17 cellular contexts compared by ENCODE assay signal in the genomic region with DNA sequence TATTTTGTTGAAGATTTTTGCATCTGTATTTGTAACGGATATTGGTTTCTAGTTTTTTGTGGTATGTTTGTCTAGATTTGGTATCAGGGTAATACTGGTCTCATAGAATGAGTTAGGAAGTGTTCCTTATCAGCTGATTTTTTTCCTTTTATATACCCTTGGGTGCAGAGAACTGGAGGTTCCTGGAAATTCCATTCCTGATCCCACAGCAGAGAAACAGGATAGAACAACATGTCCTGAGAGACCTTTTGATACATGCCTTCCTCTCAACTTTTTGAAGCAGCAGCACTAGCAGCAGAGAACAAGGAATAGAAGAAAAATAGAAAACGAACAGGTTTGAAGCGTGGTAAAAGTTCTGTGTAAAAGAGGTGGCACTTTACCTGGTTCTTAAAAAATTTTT. TPM values are rescaled to one million over a fixed set of nuclear protein-coding genes. Genes with fewer than 3 reads are reported as not detected.
DNase-seq lines count a peak whose midpoint lies in the region; ATAC-seq and TF ChIP-seq lines count a peak whose summit lies in the region.
"Had no signal": no experiment of that assay in that cellular context is flagged by ENCODE, and none has a peak within 500 bp of the region (broad histone marks: within the 10 kb centered on the region; RNA-seq: fewer than 3 reads in every experiment).

No MANE protein-coding gene starts in this region.

- H3K4me1 ChIP-seq in breast epithelium (no peaks in the 10 kb centered on the region), right lobe of liver (no peaks in the 10 kb centered on the region), tibial nerve (peaks cover 0 to 25% (median 2%) of the 10 kb centered on the region in 4 donors)

- H3K27me3 ChIP-seq in breast epithelium: no peaks in the 10 kb centered on the region
- H3K27me3 ChIP-seq in right lobe of liver: no peaks in the 10 kb centered on the region
- no peaks in the 10 kb centered on the region for H3K27me3 ChIP-seq in tibial nerve
- H3K27me3 ChIP-seq: BLaER1 had no signal

- peaks cover 78% of the 10 kb centered on the region for H3K36me3 Mint-ChIP-seq in MCF 10A (ENCODE audit: insufficient read depth, unreplicated experiment)
- H3K36me3 Mint-ChIP-seq in endothelial cell (ENCODE audit: low read depth, unreplicated experiment): peaks cover 45% of the 10 kb centered on the region
- H3K36me3 Mint-ChIP-seq in activated naive CD8-positive, alpha-beta T cell treated with anti-CD3 and anti-CD28 coated beads, Interleukin-2, amount 50 U/mL, for 24 hours (ENCODE audit: low read depth): peaks cover 45% of the 10 kb centered on the region

- BruUV-seq in MCF 10A (replicated peaks; lab: Mats Ljungman, UMichigan): no TSS peak

- no peak overlapping the region for H3K27ac ChIP-seq in breast epithelium
- H3K27ac ChIP-seq in right lobe of liver: peak overlapping the region in 1 of 3 donors; percentile 1
- peak overlapping the region in 3 of 4 donors; percentile 4 to 70 (median 39) for H3K27ac ChIP-seq in tibial nerve
- H3K27ac ChIP-seq: 22Rv1, BLaER1 had no signal

- no peaks in the 10 kb centered on the region for H3K27me3 Mint-ChIP-seq in MCF 10A (ENCODE audit: insufficient read depth, unreplicated experiment)
- H3K27me3 Mint-ChIP-seq in endothelial cell (ENCODE audit: unreplicated experiment): peaks cover 7% of the 10 kb centered on the region
- H3K27me3 Mint-ChIP-seq in activated naive CD8-positive, alpha-beta T cell treated with anti-CD3 and anti-CD28 coated beads, Interleukin-2, amount 50 U/mL, for 24 hours: no peaks in the 10 kb centered on the region

- DNase-seq in MCF 10A (ENCODE audit: unreplicated experiment) (no peak), breast epithelium (ENCODE audit: low spot score in 2 of 2) (no peak), endothelial cell (ENCODE audit: low spot score) (no peak), right lobe of liver (no peak), tibial nerve (ENCODE audit: low spot score in 2 of 2) (no peak), SIG-M5 treated with dmso at 0.1 percent for 504 hours (lab: John Stamatoyannopoulos, UW; ENCODE audit: unreplicated experiment) (no peak)
- no peak for DNase-seq in stimulated activated CD4-positive, alpha-beta T cell treated with anti-CD3 and anti-CD28 coated beads, Interleukin-1b, Interleukin-23, amount 100 ng/mL, for 48 hours
- DNase-seq in activated naive CD8-positive, alpha-beta T cell treated with anti-CD3 and anti-CD28 coated beads, Interleukin-2, amount 50 U/mL, for 24 hours: no peak
- DNase-seq: NCI-H1417, NCI-H1930, NCI-H2171, NCI-H446 treated with DMSO at 0.1 percent for 48 hours, NCI-H82 had no signal

- H3K36me3 ChIP-seq in breast epithelium: no peaks in the 10 kb centered on the region
- peaks cover 0 to 41% (median 2%) of the 10 kb centered on the region in 4 donors for H3K36me3 ChIP-seq in right lobe of liver
- peaks cover 0 to 70% (median 0%) of the 10 kb centered on the region in 3 donors for H3K36me3 ChIP-seq in tibial nerve

- intact Hi-C loops in MCF 10A (cut with micrococcal nuclease): no loop called here
- intact Hi-C loops in breast epithelium (cut with DNase I; ENCODE audit: low total_unique reads): no loop called here
- intact Hi-C loops in right lobe of liver (cut with DNase I): no loop called here

- TF ChIP-seq EP300 in tibial nerve (IDR thresholded peaks at IDR 0.05): peak; percentile 38 to 48

- POLR2A ChIA-PET in MCF 10A (lab: Yijun Ruan, JAX): no interaction called here

- no peak for TF ChIP-seq POLR2A in breast epithelium (IDR thresholded peaks at IDR 0.05)
- no peak for TF ChIP-seq POLR2A in right lobe of liver (IDR thresholded peaks at IDR 0.05)
- no peak for TF ChIP-seq POLR2A in tibial nerve (IDR thresholded peaks at IDR 0.05)

- ATAC-seq in right lobe of liver: peak; percentile 25 to 69 (median 36)
- no peak for ATAC-seq in activated naive CD8-positive, alpha-beta T cell treated with anti-CD3 and anti-CD28 coated beads, Interleukin-2, amount 50 U/mL, for 24 hours
- ATAC-seq: Panc1 had no signal

- H3K4me1 Mint-ChIP-seq in MCF 10A (ENCODE audit: insufficient read depth, unreplicated experiment) (no peaks in the 10 kb centered on the region), endothelial cell (ENCODE audit: unreplicated experiment) (peaks cover 55% of the 10 kb centered on the region)
- peaks cover 14% of the 10 kb centered on the region for H3K4me1 Mint-ChIP-seq in activated naive CD8-positive, alpha-beta T cell treated with anti-CD3 and anti-CD28 coated beads, Interleukin-2, amount 50 U/mL, for 24 hours

- no peaks in the 10 kb centered on the region for H3K9me3 Mint-ChIP-seq in MCF 10A (ENCODE audit: unreplicated experiment)
- H3K9me3 Mint-ChIP-seq in endothelial cell (ENCODE audit: unreplicated experiment): no peaks in the 10 kb centered on the region
- no peaks in the 10 kb centered on the region for H3K9me3 Mint-ChIP-seq in activated naive CD8-positive, alpha-beta T cell treated with anti-CD3 and anti-CD28 coated beads, Interleukin-2, amount 50 U/mL, for 24 hours

- H3K4me3 Mint-ChIP-seq in MCF 10A (ENCODE audit: unreplicated experiment) (no peak overlapping the region), endothelial cell (ENCODE audit: unreplicated experiment) (peak overlapping the region; percentile 12)
- no peak overlapping the region for H3K4me3 Mint-ChIP-seq in activated naive CD8-positive, alpha-beta T cell treated with anti-CD3 and anti-CD28 coated beads, Interleukin-2, amount 50 U/mL, for 24 hours

- H3K27ac Mint-ChIP-seq in MCF 10A (ENCODE audit: low read depth, unreplicated experiment): peak overlapping the region; percentile 26
- H3K27ac Mint-ChIP-seq in endothelial cell (ENCODE audit: unreplicated experiment): peak overlapping the region; percentile 88
- H3K27ac Mint-ChIP-seq in activated naive CD8-positive, alpha-beta T cell treated with anti-CD3 and anti-CD28 coated beads, Interleukin-2, amount 50 U/mL, for 24 hours: no peak overlapping the region

- TF ChIP-seq CTCF in MCF 10A (IDR thresholded peaks at IDR 0.05; ENCODE audit: unreplicated experiment) (no peak), breast epithelium (IDR thresholded peaks at IDR 0.05) (no peak), endothelial cell (IDR thresholded peaks at IDR 0.05; ENCODE audit: unreplicated experiment) (no peak), right lobe of liver (IDR thresholded peaks at IDR 0.05) (no peak), tibial nerve (IDR thresholded peaks at IDR 0.05) (no peak)

- WGBS in right lobe of liver (ENCODE audit: insufficient coverage, low coverage, low lambda C conversion rate, missing lambda C conversion rate): 85% methylated on average over 3 of the region's 3 CpGs
- 80 to 81% methylated on average over 3 of the region's 3 CpGs for WGBS in tibial nerve, 2 donors

- CTCF ChIA-PET in MCF 10A (lab: Yijun Ruan, JAX): interaction anchor here (0.7 to 1.3 kb wide), 3 partner anchors 17 to 230 kb away, joined by 3 to 5 read pairs (median 3); no protein-coding TSS in a partner anchor

- H3K9me3 ChIP-seq in breast epithelium: no peaks in the 10 kb centered on the region
- no peaks in the 10 kb centered on the region for H3K9me3 ChIP-seq in right lobe of liver
- H3K9me3 ChIP-seq in tibial nerve: no peaks in the 10 kb centered on the region
- H3K9me3 ChIP-seq: HAP-1 had no signal

- no peak overlapping the region for H3K4me3 ChIP-seq in breast epithelium
- no peak overlapping the region for H3K4me3 ChIP-seq in right lobe of liver
- H3K4me3 ChIP-seq in tibial nerve: no peak overlapping the region
- H3K4me3 ChIP-seq: BLaER1, HAP-1 had no signal

RNA-seq across cellular contexts. Expression of a gene that starts 36.8 kb away (rescaled TPM):
- total RNA-seq in MCF 10A (2022): 46.2 and 50.0 TPM in 2 replicates
- total RNA-seq in breast epithelium: 10 to 100 TPM; 45.6 to 95.7 (median 48.5) TPM
- total RNA-seq in endothelial cell (ENCODE audit: unreplicated experiment): 53.1 TPM
- total RNA-seq in right lobe of liver: 10 to 100 TPM; 20.2 to 26.6 (median 25.3) TPM
- 10 to 100 TPM; 39.0 to 74.5 (median 51.4) TPM for total RNA-seq in tibial nerve

Comparison
In these comparisons a context has a peak if more than half of its experiments do, and no peak if none do; other contexts are left out.
1. H3K27ac ChIP-seq: peak in tibial nerve (3 of 4); none in breast epithelium (0 of 2).